Comparison of ENCODE assay signal across 8 cellular contexts in the genomic region with DNA sequence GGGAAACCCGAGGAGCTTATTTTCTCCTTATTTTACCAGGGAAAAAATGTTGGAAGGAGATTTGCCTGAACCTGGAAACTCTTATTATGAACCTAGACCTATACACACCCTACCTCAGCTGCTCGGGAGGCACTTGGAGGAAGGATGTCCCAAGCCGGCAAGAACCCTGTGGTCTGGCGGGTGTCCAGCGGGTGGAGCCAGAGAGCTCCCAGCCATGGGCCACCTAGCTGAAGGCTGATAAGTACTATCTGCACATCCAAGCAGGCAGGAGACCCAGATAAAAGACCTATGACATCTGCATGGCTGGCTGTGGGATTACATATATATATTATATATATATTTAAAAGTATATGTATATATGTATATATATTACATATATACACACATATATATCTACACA. TPM values are rescaled to one million over a fixed set of nuclear protein-coding genes. Genes with fewer than 3 reads are reported as not detected.
A peak's percentile ranks its signal among the peaks of the same experiment; 100 is the strongest.
DNase-seq lines count a peak whose midpoint lies in the region; FAIRE-seq and TF ChIP-seq lines count a peak whose summit lies in the region.

No MANE protein-coding gene starts in this region.

- no peak overlapping the region for H3K18ac ChIP-seq in trophoblast cell (ENCODE audit: low read length)

- no peak overlapping the region for H3K4me3 ChIP-seq in trophoblast cell (ENCODE audit: low read depth, low read length)

- DNase-seq in G401 (ENCODE audit: low spot score) (peak; percentile 39), GOT3 (lab: John Stamatoyannopoulos, UW) (peak; percentile 1), RKO (ENCODE audit: low spot score) (peak; percentile 66), activated T-helper 1 cell treated with Interleukin-2 at 50 U/mL for 16 hours (ENCODE audit: low read depth) (peak; percentile 41), fibroblast of the conjunctiva (ENCODE audit: low read depth) (peak; percentile 65), trophoblast cell (peak; percentile 77 to 83), urothelium cell line (ENCODE audit: low spot score) (peak; percentile 75)

- TF ChIP-seq CTCF in LNCAP (IDR thresholded peaks at IDR 0.05) = peak; percentile 75

- H4K8ac ChIP-seq in trophoblast cell (ENCODE audit: low read depth, low read length) = no peak overlapping the region

- H4K12ac ChIP-seq in trophoblast cell (ENCODE audit: low read depth, low read length) = no peak overlapping the region

- H3K4ac ChIP-seq in trophoblast cell (ENCODE audit: low read depth, low read length) = no peak overlapping the region

- H3K23ac ChIP-seq in trophoblast cell (ENCODE audit: low read length) = no peak overlapping the region

- no CpG with 5 or more reads among the region's 5 CpGs for WGBS in trophoblast cell (ENCODE audit: extremely low coverage, insufficient coverage, insufficient read length)

- H2AK5ac ChIP-seq in trophoblast cell (ENCODE audit: low read length) = no peak overlapping the region

- H2BK12ac ChIP-seq in trophoblast cell (ENCODE audit: low read length) = no peak overlapping the region

- no peak overlapping the region for H3K14ac ChIP-seq in trophoblast cell (ENCODE audit: low read length)

- no peak overlapping the region for H3K9ac ChIP-seq in trophoblast cell (ENCODE audit: low read length)

- H3K36me3 ChIP-seq in trophoblast cell (ENCODE audit: control insufficient read depth in 1 of 2, insufficient read depth in 2 of 2, low read length in 2 of 2) = no peaks in the 10 kb centered on the region

- H3K79me1 ChIP-seq in trophoblast cell (ENCODE audit: low read length) = no peaks in the 10 kb centered on the region

- no peak overlapping the region for H2BK5ac ChIP-seq in trophoblast cell (ENCODE audit: low read depth, low read length, poor library complexity)

- no peak overlapping the region for H3K4me2 ChIP-seq in trophoblast cell (ENCODE audit: low read length)

- H3K79me2 ChIP-seq in trophoblast cell (ENCODE audit: control insufficient read depth, insufficient read depth, low read length, poor library complexity) = no peaks in the 10 kb centered on the region

- no peaks in the 10 kb centered on the region for H3K9me3 ChIP-seq in trophoblast cell (ENCODE audit: insufficient read depth, low read depth, low read length)

- H4K91ac ChIP-seq in trophoblast cell (ENCODE audit: low read depth, low read length) = no peak overlapping the region

- in situ Hi-C loops in G401 (cut with HindIII; ENCODE audit: low sequenced_read_pairs) = no loop called here

- H2AFZ ChIP-seq in trophoblast cell (ENCODE audit: insufficient read depth, low read length, poor library complexity) = no peak overlapping the region

- no peak for FAIRE-seq in urothelium cell line (lab: Jason Lieb, UNC)

- no peaks in the 10 kb centered on the region for H3K27me3 ChIP-seq in trophoblast cell (ENCODE audit: insufficient read depth, low read length)

- H2BK120ac ChIP-seq in trophoblast cell (ENCODE audit: insufficient read depth, low read length, poor library complexity) = no peak overlapping the region

- H3K4me1 ChIP-seq in trophoblast cell (ENCODE audit: control insufficient read depth in 1 of 2, insufficient read depth in 2 of 2, low read length in 2 of 2) = no peaks in the 10 kb centered on the region

- H3K27ac ChIP-seq in trophoblast cell (ENCODE audit: low read depth, low read length) = no peak overlapping the region

RNA-seq across cellular contexts. Expression of a gene that starts 1.1 kb away (rescaled TPM):
- total RNA-seq in G401 (2014; rRNA removed; shearing (Covaris generic)) = not detected in 2 replicates
- not detected in 2 replicates for polyA plus RNA-seq in trophoblast cell (2013)

Comparison
In these comparisons a context has a peak if more than half of its experiments do, and no peak if none do; other contexts are left out.
1. DNase-seq: peak in every context shown above with its lines; median percentile 80 in trophoblast cell; 75 in urothelium cell line; 66 in RKO; 65 in fibroblast of the conjunctiva; 41 in activated T-helper 1 cell treated with Interleukin-2 at 50 U/mL for 16 hours; 39 in G401; 1 in GOT3.